In genomic region chr17:72399023-72399607, GRCh38 we compare ENCODE assay signal across 28 cellular contexts.
"Had no signal": no experiment of that assay in that cellular context is flagged by ENCODE, and none has a peak within 500 bp of the region (broad histone marks: within the 10 kb centered on the region; RNA-seq: fewer than 3 reads in every experiment).

No MANE protein-coding gene starts in this region.

- H3K4me1 ChIP-seq: adrenal gland, ascending aorta, gastroesophageal sphincter, right lobe of liver, vagina had no signal

- H3K27ac ChIP-seq: adrenal gland, ascending aorta, gastroesophageal sphincter, right lobe of liver, thoracic aorta, upper lobe of left lung, vagina had no signal

- H3K4me3 Mint-ChIP-seq: activated naive CD8-positive, alpha-beta T cell treated with anti-CD3 and anti-CD28 coated beads for 36 hours; brain; effector memory CD8-positive, alpha-beta T cell; mesothelial cell of epicardium; naive B cell; nephron progenitor cell had no signal

- H3K9me3 ChIP-seq: adrenal gland, ascending aorta, gastroesophageal sphincter, right lobe of liver, thoracic aorta, upper lobe of left lung, vagina had no signal

- H3K4me1 Mint-ChIP-seq: activated naive CD8-positive, alpha-beta T cell treated with anti-CD3 and anti-CD28 coated beads for 36 hours; naive B cell had no signal

- H3K27me3 Mint-ChIP-seq: activated naive CD8-positive, alpha-beta T cell treated with anti-CD3 and anti-CD28 coated beads for 36 hours; brain; effector memory CD8-positive, alpha-beta T cell; naive B cell had no signal

- H3K27me3 ChIP-seq: adrenal gland, ascending aorta, gastroesophageal sphincter, right lobe of liver, upper lobe of left lung, vagina had no signal

- H3K9me3 Mint-ChIP-seq: activated naive CD8-positive, alpha-beta T cell treated with anti-CD3 and anti-CD28 coated beads for 36 hours; effector memory CD8-positive, alpha-beta T cell; nephron progenitor cell had no signal

- ATAC-seq: activated CD4-positive, CD25-positive, alpha-beta regulatory T cell treated with anti-CD3 and anti-CD28 coated beads, Interleukin-2, amount 50 U/mL, for 24 hours; effector memory CD8-positive, alpha-beta T cell; gastroesophageal sphincter; left colon; stimulated activated naive CD8-positive, alpha-beta T cell treated with anti-CD3 and anti-CD28 coated beads, Interleukin-15, Interleukin-2, amounts not matched to agents 100 U/mL and 50 U/mL, for 24 hours had no signal

- DNase-seq: activated CD4-positive, alpha-beta T cell treated with anti-CD3 and anti-CD28 coated beads for 48 hours; activated CD4-positive, alpha-beta T cell treated with anti-CD3 and anti-CD28 coated beads, Interleukin-2, amount 50 U/mL, for 48 hours; activated CD8-positive, alpha-beta memory T cell treated with anti-CD3 and anti-CD28 coated beads for 24 hours; activated effector memory CD4-positive, alpha-beta T cell treated with Interleukin-2 at 50 U/mL for 16 hours; activated naive CD4-positive, alpha-beta T cell treated with Interleukin-2 at 50 U/mL for 16 hours; activated naive CD8-positive, alpha-beta T cell treated with anti-CD3 and anti-CD28 coated beads for 36 hours; adrenal gland; cortex of kidney; effector memory CD8-positive, alpha-beta T cell; hippocampal formation; left colon; mammary epithelial cell; naive B cell; nephron progenitor cell; nucleus accumbens; right lobe of liver; stimulated activated CD4-positive, alpha-beta T cell treated with anti-CD3 and anti-CD28 coated beads, Interleukin-2, amount 100 ng/mL, for 48 hours; stimulated activated naive CD8-positive, alpha-beta T cell treated with anti-CD3 and anti-CD28 coated beads, Interleukin-15, Interleukin-2, amounts not matched to agents 100 U/mL and 50 U/mL, for 24 hours; upper lobe of left lung had no signal

- H3K27ac Mint-ChIP-seq: activated naive CD8-positive, alpha-beta T cell treated with anti-CD3 and anti-CD28 coated beads for 36 hours; effector memory CD8-positive, alpha-beta T cell; mesothelial cell of epicardium; naive B cell; nephron progenitor cell had no signal

- H3K36me3 ChIP-seq: adrenal gland, ascending aorta, gastroesophageal sphincter, right lobe of liver, thoracic aorta, upper lobe of left lung, vagina had no signal

- H3K4me3 ChIP-seq: adrenal gland, ascending aorta, gastroesophageal sphincter, right lobe of liver, thoracic aorta, upper lobe of left lung, vagina had no signal

- FAIRE-seq: endothelial cell of umbilical vein, keratinocyte had no signal

- H3K36me3 Mint-ChIP-seq: activated naive CD8-positive, alpha-beta T cell treated with anti-CD3 and anti-CD28 coated beads for 36 hours; naive B cell had no signal
